In genomic region chr1:101438359-101438758, GRCh38 we compare ENCODE assay signal across 8 cellular contexts.
DNase-seq lines count a peak whose midpoint lies in the region; ATAC-seq, FAIRE-seq and TF ChIP-seq lines count a peak whose summit lies in the region.

No MANE protein-coding gene starts in this region.

- no peaks in the 10 kb centered on the region for H3K4me1 ChIP-seq in HepG2 (ENCODE audit: insufficient read depth, low read length)
- no peaks in the 10 kb centered on the region for H3K4me1 ChIP-seq in right lobe of liver
- H3K4me1 ChIP-seq in smooth muscle cell (ENCODE audit: low read depth), result no peaks in the 10 kb centered on the region

- no TSS peak for BruUV-seq in HepG2 (replicated peaks; lab: Mats Ljungman, UMichigan)

- POLR2A ChIA-PET in HepG2 (lab: Yijun Ruan, JAX), result no interaction called here
- POLR2A ChIA-PET in WTC11 (lab: Charles Lee), result no interaction called here

- TF ChIP-seq EP300 in HepG2 (IDR thresholded peaks at IDR 0.05; ENCODE audit: low read depth in 2 of 2, low read length in 2 of 2) (no peak), HepG2 (CRISPR knock-in tag; IDR thresholded peaks at IDR 0.05; ENCODE audit: borderline replicate concordance) (no peak)

- H3K9me3 ChIP-seq in HepG2 (ENCODE audit: low read length) (no peaks in the 10 kb centered on the region), right lobe of liver (no peaks in the 10 kb centered on the region), smooth muscle cell (replicated peaks; ENCODE audit: low read depth) (no peaks in the 10 kb centered on the region)

- no peaks in the 10 kb centered on the region for H3K9me3 Mint-ChIP-seq in WTC11

- DNase-seq in HepG2 (ENCODE audit: low spot score) (peak; percentile 2), right lobe of liver (no peak), WTC11 (ENCODE audit: low spot score) (no peak), smooth muscle cell (lab: John Stamatoyannopoulos, UW; ENCODE audit: unreplicated experiment) (no peak), NCI-H1436 treated with DMSO at 0.1 percent for 48 hours (lab: John Stamatoyannopoulos, UW) (no peak), NCI-H345 (lab: John Stamatoyannopoulos, UW) (no peak)
- no peak for DNase-seq in central memory CD4-positive, alpha-beta T cell

- TF ChIP-seq RAD21 in HepG2 (CRISPR knock-in tag; IDR thresholded peaks at IDR 0.05), result no peak

- ATAC-seq in HepG2 (peak; percentile 58; the same call in 1 of the 3 replicates), right lobe of liver (no peak), HG02885 (IDR thresholded peaks at IDR 0.05; ENCODE audit: poor library complexity, unreplicated experiment) (peak; percentile 58), WTC11 (peak; percentile 81)

- H3K27me3 ChIP-seq in HepG2 (ENCODE audit: control insufficient read depth in 1 of 2, insufficient read depth in 2 of 2, low read length in 2 of 2), result no peaks in the 10 kb centered on the region; a peak in 1 of 5 replicates
- H3K27me3 ChIP-seq in right lobe of liver, result no peaks in the 10 kb centered on the region
- H3K27me3 ChIP-seq in smooth muscle cell (ENCODE audit: low read depth), result no peaks in the 10 kb centered on the region

- H3K9ac ChIP-seq in HepG2 (ENCODE audit: insufficient read depth, low read depth, low read length), result no peak overlapping the region
- H3K9ac ChIP-seq in smooth muscle cell (ENCODE audit: low read depth), result no peak overlapping the region

- TF ChIP-seq POLR2A in HepG2 (IDR thresholded peaks at IDR 0.05; ENCODE audit: insufficient read depth in 1 of 2, low read depth in 2 of 2, low read length in 2 of 2) (no peak), right lobe of liver (IDR thresholded peaks at IDR 0.05) (no peak)

- in situ Hi-C loops in HepG2 (cut with HindIII; ENCODE audit: extremely low pct_ligation_motif_present, low pct_unique_long_range_greater_than_20kb), result no loop called here

- FAIRE-seq in HepG2 (lab: Jason Lieb, UNC), result no peak

- H3K27ac Mint-ChIP-seq in WTC11, result no peak overlapping the region

- no peak overlapping the region for H3K4me3 Mint-ChIP-seq in WTC11

- H3K36me3 Mint-ChIP-seq in WTC11, result no peaks in the 10 kb centered on the region

- H2AFZ ChIP-seq in HepG2 (ENCODE audit: low read length), result no peak overlapping the region
- H2AFZ ChIP-seq in smooth muscle cell (ENCODE audit: low read depth), result no peak overlapping the region

- H4K20me1 ChIP-seq in HepG2 (ENCODE audit: insufficient read depth, low read length), result no peaks in the 10 kb centered on the region
- no peaks in the 10 kb centered on the region for H4K20me1 ChIP-seq in smooth muscle cell (ENCODE audit: low read depth)

- no peaks in the 10 kb centered on the region for H3K27me3 Mint-ChIP-seq in WTC11 (ENCODE audit: low read depth)

- H3K4me3 ChIP-seq in HepG2 (replicated peaks in 1 of 3; ENCODE audit: insufficient read depth in 1 of 3, low read depth in 2 of 3, low read length in 3 of 3) (no peak overlapping the region), right lobe of liver (no peak overlapping the region), smooth muscle cell (no peak overlapping the region)

- no peaks in the 10 kb centered on the region for H3F3A ChIP-seq in smooth muscle cell (ENCODE audit: low read depth)

- H3K36me3 ChIP-seq in HepG2 (replicated peaks in 1 of 2; ENCODE audit: control insufficient read depth in 1 of 2, insufficient read depth in 2 of 2, low read length in 2 of 2), result no peaks in the 10 kb centered on the region
- H3K36me3 ChIP-seq in right lobe of liver, result no peaks in the 10 kb centered on the region
- H3K36me3 ChIP-seq in smooth muscle cell (ENCODE audit: low read depth), result no peaks in the 10 kb centered on the region

- 1% methylated on average over 3 of the region's 3 CpGs for WGBS in HepG2 (ENCODE audit: low lambda C conversion rate)
- 23% methylated on average over 3 of the region's 3 CpGs for WGBS in right lobe of liver (ENCODE audit: insufficient coverage, low coverage, low lambda C conversion rate, missing lambda C conversion rate)
- 32% methylated on average over 3 of the region's 3 CpGs for WGBS in smooth muscle cell (ENCODE audit: low lambda C conversion rate)

- peak; percentile 26; the same call in 1 of the 2 replicates for TF ChIP-seq CTCF in HepG2 (CRISPR knock-in tag; IDR thresholded peaks at IDR 0.05)
- no peak for TF ChIP-seq CTCF in right lobe of liver (IDR thresholded peaks at IDR 0.05)
- TF ChIP-seq CTCF in WTC11 (IDR thresholded peaks at IDR 0.05), result no peak
- peak; percentile 26 for TF ChIP-seq CTCF in smooth muscle cell (IDR thresholded peaks at IDR 0.05; ENCODE audit: borderline replicate concordance, insufficient read depth, poor library complexity, severe bottlenecking)

- intact Hi-C loops in HepG2 (cut with micrococcal nuclease; ENCODE audit: unreplicated experiment), result no loop called here
- intact Hi-C loops in right lobe of liver (cut with DNase I), result no loop called here

- no peak overlapping the region for H3K27ac ChIP-seq in HepG2 (ENCODE audit: extremely low read length, insufficient read depth, low read length)
- H3K27ac ChIP-seq in right lobe of liver, result no peak overlapping the region
- no peak overlapping the region for H3K27ac ChIP-seq in smooth muscle cell (ENCODE audit: low read depth)

- peaks cover 39% of the 10 kb centered on the region for H3K4me1 Mint-ChIP-seq in WTC11

- H3K79me2 ChIP-seq in HepG2 (ENCODE audit: insufficient read depth, low read length) (no peaks in the 10 kb centered on the region), smooth muscle cell (ENCODE audit: low read depth) (no peaks in the 10 kb centered on the region)

- H3K4me2 ChIP-seq in HepG2 (ENCODE audit: low read depth, low read length) (no peak overlapping the region), smooth muscle cell (no peak overlapping the region)

- CTCF ChIA-PET in HepG2 (lab: Yijun Ruan, JAX; ENCODE audit: low intra/inter-chr PET ratio, low total read pairs), result no interaction called here
- CTCF ChIA-PET in WTC11 (lab: Charles Lee), result interaction anchor here (0.6 to 1.3 kb wide), 8 partner anchors 37 to 385 kb away, joined by 3 to 40 read pairs (median 4); no protein-coding TSS in a partner anchor

TF ChIP-seq in HepG2, 621 proteins besides CTCF, POLR2A, EP300 and RAD21 (continues in another document):
- no peak for TF ChIP-seq ZNF235 (CRISPR knock-in tag; IDR thresholded peaks at IDR 0.05; ENCODE audit: borderline replicate concordance)
- no peak for TF ChIP-seq SIN3B (IDR thresholded peaks at IDR 0.05; ENCODE audit: low read length)
- TF ChIP-seq ZSCAN20 (CRISPR knock-in tag; IDR thresholded peaks at IDR 0.05; ENCODE audit: borderline replicate concordance), result no peak
- TF ChIP-seq TERF1 (CRISPR knock-in tag; IDR thresholded peaks at IDR 0.05), result no peak

TF ChIP-seq in WTC11, 78 proteins besides CTCF, POLR2A, EP300 and RAD21:
- no peak for TF ChIP-seq ELF4 (CRISPR knock-in tag; IDR thresholded peaks at IDR 0.05; ENCODE audit: low read depth)
- TF ChIP-seq CBFB (CRISPR knock-in tag; IDR thresholded peaks at IDR 0.05; ENCODE audit: low read depth), result no peak
- TF ChIP-seq AR (CRISPR knock-in tag; IDR thresholded peaks at IDR 0.05), result no peak
- no peak for TF ChIP-seq ZNF396 (CRISPR knock-in tag; IDR thresholded peaks at IDR 0.05; ENCODE audit: borderline replicate concordance)
- TF ChIP-seq MAX (CRISPR knock-in tag; IDR thresholded peaks at IDR 0.05), result no peak
- TF ChIP-seq ESRRA (CRISPR knock-in tag; IDR thresholded peaks at IDR 0.05; ENCODE audit: borderline replicate concordance), result no peak
- no peak for TF ChIP-seq FOXK1 (CRISPR knock-in tag; IDR thresholded peaks at IDR 0.05)
- no peak for TF ChIP-seq E2F4 (CRISPR knock-in tag; IDR thresholded peaks at IDR 0.05; ENCODE audit: borderline replicate concordance, low read depth)
- no peak for TF ChIP-seq ZBTB43 (CRISPR knock-in tag; IDR thresholded peaks at IDR 0.05)
- TF ChIP-seq GTF2I (CRISPR knock-in tag; conservative IDR thresholded peaks at IDR 0.05), result no peak
TF ChIP-seq in WTC11: peak in this region for 0.

Comparison
In these comparisons a context has a peak if more than half of its experiments do, and no peak if none do; other contexts are left out.
1. ATAC-seq: peak in HepG2 (single experiment), HG02885 (single experiment) and WTC11 (single experiment); none in right lobe of liver (0 of 4).
2. CTCF ChIP-seq: peak in HepG2 (single experiment) and smooth muscle cell (single experiment); none in right lobe of liver (0 of 4) and WTC11 (single experiment).
3. Of the 50 proteins assayed by ChIP-seq in both HepG2 and WTC11: peak only in HepG2: CTCF; only in WTC11: none; in both: none; in neither: 49.